1 cellular context compared by ENCODE assay signal in the genomic region with DNA sequence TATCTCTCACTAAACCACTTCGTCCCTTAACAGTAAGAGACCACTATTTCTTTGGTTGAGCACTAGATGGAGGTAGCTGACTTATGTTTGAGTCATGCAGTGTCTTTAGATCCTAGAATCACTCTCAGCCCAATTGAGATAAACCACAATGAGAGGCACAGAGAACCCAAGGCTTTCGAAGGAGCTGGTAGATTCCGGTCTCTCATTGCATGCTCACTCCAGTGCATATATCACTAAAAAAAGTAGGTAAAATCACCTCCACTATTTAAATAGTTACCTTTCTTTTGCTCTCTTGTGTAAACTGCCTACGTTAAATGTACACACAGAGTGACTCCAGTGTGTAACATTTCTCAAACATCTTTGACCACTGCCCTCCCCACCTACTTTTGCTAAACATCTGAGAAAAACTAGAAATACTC.
TF ChIP-seq lines count a peak whose summit lies in the region.

No MANE protein-coding gene starts in this region.

TF ChIP-seq in H1, 55 proteins besides CTCF, POLR2A, EP300 and RAD21:
- TF ChIP-seq GABPA (IDR thresholded peaks at IDR 0.05; ENCODE audit: borderline replicate concordance, insufficient read depth, low read length) (no peak), PHF8 (conservative IDR thresholded peaks at IDR 0.05; ENCODE audit: low read depth, low read length) (no peak), BACH1 (IDR thresholded peaks at IDR 0.05; ENCODE audit: low read length) (no peak), EZH2 (IDR thresholded peaks at IDR 0.05; ENCODE audit: low read depth, low read length, severe bottlenecking) (no peak), ZNF274 (IDR thresholded peaks at IDR 0.05; ENCODE audit: borderline replicate concordance, extremely low read depth, low read length) (no peak), TAF7 (optimal IDR thresholded peaks at IDR 0.05; ENCODE audit: borderline replicate concordance, low read depth, low read length) (no peak), GTF2F1 (IDR thresholded peaks at IDR 0.05; ENCODE audit: borderline replicate concordance, low read depth, low read length) (no peak), KDM4A (IDR thresholded peaks at IDR 0.05; ENCODE audit: low read depth, low read length, severe bottlenecking) (no peak), KDM1A (IDR thresholded peaks at IDR 0.05; ENCODE audit: borderline replicate concordance, low read length) (no peak), HDAC6 (IDR thresholded peaks at IDR 0.05; ENCODE audit: low read depth, low read length) (no peak), CREB1 (IDR thresholded peaks at IDR 0.05) (no peak), CHD2 (IDR thresholded peaks at IDR 0.05; ENCODE audit: low read length) (no peak), CHD1 (IDR thresholded peaks at IDR 0.05; ENCODE audit: low read depth, low read length) (no peak), CEBPB (IDR thresholded peaks at IDR 0.05; ENCODE audit: low read depth, low read length) (no peak), SUZ12 (IDR thresholded peaks at IDR 0.05; ENCODE audit: low read length) (no peak), SP1 (IDR thresholded peaks at IDR 0.05; ENCODE audit: low read depth, low read length) (no peak)
- TF ChIP-seq, protein P1, sequence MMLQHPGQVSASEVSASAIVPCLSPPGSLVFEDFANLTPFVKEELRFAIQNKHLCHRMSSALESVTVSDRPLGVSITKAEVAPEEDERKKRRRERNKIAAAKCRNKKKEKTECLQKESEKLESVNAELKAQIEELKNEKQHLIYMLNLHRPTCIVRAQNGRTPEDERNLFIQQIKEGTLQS (IDR thresholded peaks at IDR 0.05; ENCODE audit: insufficient read depth, low read depth, low read length) = no peak
